ENCODE assay signal across 11 cellular contexts in genomic region chr3:77553240-77553639, GRCh38.
"Had no signal": no experiment of that assay in that cellular context is flagged by ENCODE, and none has a peak within 500 bp of the region (broad histone marks: within the 10 kb centered on the region; RNA-seq: fewer than 3 reads in every experiment).

No MANE protein-coding gene starts in this region.

- H3K4me1 ChIP-seq: HAP-1 had no signal

- H3K9ac ChIP-seq: GM23248 had no signal

- FAIRE-seq: H1, H54 had no signal

- H3K27ac Mint-ChIP-seq: GM23338, H9, HFFc6 had no signal

- H2AFZ ChIP-seq: GM23248, GM23338 had no signal

- H3K4me2 ChIP-seq: GM23338 had no signal

- H3K9me3 Mint-ChIP-seq: GM23338, H9 had no signal

- H3K4me3 ChIP-seq: GM23248, GM23338, HAP-1 had no signal

- H3K4me3 Mint-ChIP-seq: GM23338, H9, HFFc6 had no signal

- DNase-seq: GM23248, GOT3, H7, H9, HCEC 1CT, HFFc6 had no signal

- ATAC-seq: GM23338, HCT116 had no signal

- H3K9me3 ChIP-seq: HAP-1 had no signal

- H3K27ac ChIP-seq: GM23248 had no signal

- H3K36me3 ChIP-seq: HAP-1 had no signal
